In genomic region chr11:134312807-134313206, GRCh38 we compare ENCODE assay signal across 23 cellular contexts. TPM values are rescaled to one million over a fixed set of nuclear protein-coding genes. Genes with fewer than 3 reads are reported as not detected.
DNase-seq lines count a peak whose midpoint lies in the region; ATAC-seq and TF ChIP-seq lines count a peak whose summit lies in the region.
"Had no signal": no experiment of that assay in that cellular context is flagged by ENCODE, and none has a peak within 500 bp of the region (broad histone marks: within the 10 kb centered on the region; RNA-seq: fewer than 3 reads in every experiment).

No MANE protein-coding gene starts in this region.

- H4K91ac ChIP-seq in H9 (ENCODE audit: insufficient read length, low read depth, low read length) (no peak overlapping the region), neuronal stem cell (ENCODE audit: low read depth, low read length, poor library complexity) (no peak overlapping the region)

- H4K8ac ChIP-seq in H9 (replicated peaks; ENCODE audit: insufficient read length, low read depth, low read length) (no peak overlapping the region), neuronal stem cell (ENCODE audit: low read depth, low read length) (no peak overlapping the region)

- H3K4me2 ChIP-seq in GM23338 (no peak overlapping the region), H9 (ENCODE audit: insufficient read depth, insufficient read length, low read length) (no peak overlapping the region), neuronal stem cell (ENCODE audit: insufficient read depth, low read length, poor library complexity, severe bottlenecking) (no peak overlapping the region)
- H3K4me2 ChIP-seq: BLaER1 had no signal

- no peak overlapping the region for H3K27ac ChIP-seq in GM23338 (ENCODE audit: low read depth)
- no peak overlapping the region for H3K27ac ChIP-seq in H9 (ENCODE audit: insufficient read length, low read depth, low read length)
- H3K27ac ChIP-seq in neuronal stem cell (replicated peaks; ENCODE audit: low read length), result no peak overlapping the region
- no peak overlapping the region for H3K27ac ChIP-seq in esophagus squamous epithelium
- H3K27ac ChIP-seq: BLaER1, C4-2B had no signal

- H3K23ac ChIP-seq in H9 (ENCODE audit: insufficient read length, low read depth, low read length) (no peak overlapping the region), neuronal stem cell (ENCODE audit: low read depth, low read length, poor library complexity) (no peak overlapping the region)

- no peak overlapping the region for H2BK15ac ChIP-seq in H9 (ENCODE audit: low read depth, low read length)
- no peak overlapping the region for H2BK15ac ChIP-seq in neuronal stem cell (ENCODE audit: low read length)

- H3K4me1 ChIP-seq in GM23338 (ENCODE audit: insufficient read depth) (no peaks in the 10 kb centered on the region), H9 (ENCODE audit: insufficient read depth, low read length) (no peaks in the 10 kb centered on the region), neuronal stem cell (ENCODE audit: control insufficient read depth in 2 of 2, insufficient read depth in 1 of 2, low read depth in 1 of 2, low read length in 2 of 2) (no peaks in the 10 kb centered on the region), esophagus squamous epithelium (no peaks in the 10 kb centered on the region)
- H3K4me1 ChIP-seq: BE2C, BLaER1, Caco-2 had no signal

- no peaks in the 10 kb centered on the region for H3K79me1 ChIP-seq in H9 (ENCODE audit: insufficient read depth, low read depth, low read length, poor library complexity, severe bottlenecking)
- H3K79me1 ChIP-seq in neuronal stem cell (ENCODE audit: low read depth, low read length), result no peaks in the 10 kb centered on the region

- H3K56ac ChIP-seq in H9 (ENCODE audit: insufficient read length, low read depth, low read length), result no peak overlapping the region

- no peak overlapping the region for H2BK12ac ChIP-seq in H9 (ENCODE audit: insufficient read length, low read depth, low read length)
- H2BK12ac ChIP-seq in neuronal stem cell (ENCODE audit: low read length), result no peak overlapping the region

- CTCF ChIA-PET in WTC11 (lab: Charles Lee), result no interaction called here

- H3K4ac ChIP-seq in H9 (ENCODE audit: low read depth, low read length), result no peak overlapping the region
- H3K4ac ChIP-seq in neuronal stem cell (ENCODE audit: low read length), result peak overlapping the region; percentile 66

- H3K79me2 ChIP-seq in GM23338 (replicated peaks; ENCODE audit: insufficient read depth) (no peaks in the 10 kb centered on the region), H9 (ENCODE audit: insufficient read depth, low read length) (no peaks in the 10 kb centered on the region)

- TF ChIP-seq POLR2A in esophagus squamous epithelium (IDR thresholded peaks at IDR 0.05), result no peak

- H3K9me3 ChIP-seq in H9 (ENCODE audit: control insufficient read depth, low read depth, low read length) (peaks cover 5% of the 10 kb centered on the region), neuronal stem cell (replicated peaks in 1 of 2; ENCODE audit: control insufficient read depth in 2 of 2, insufficient read depth in 1 of 2, low read depth in 1 of 2, low read length in 2 of 2) (peaks cover 0 to 2% of the 10 kb centered on the region in 2 donors), esophagus squamous epithelium (no peaks in the 10 kb centered on the region)

- H3K9me3 Mint-ChIP-seq in GM23338 (peaks cover 8% of the 10 kb centered on the region; the same call in 2 of the 3 replicates), H9 (peaks cover 3 to 7% of the 10 kb centered on the region in 2 experiments; a peak in 2 of 5 replicates), WTC11 (peaks cover 18% of the 10 kb centered on the region)

- no peak overlapping the region for H3T11ph ChIP-seq in H9 (ENCODE audit: low read length)

- peaks cover 4% of the 10 kb centered on the region; the same call in 1 of the 2 replicates for H3K36me3 ChIP-seq in GM23338 (ENCODE audit: insufficient read depth)
- H3K36me3 ChIP-seq in neuronal stem cell (replicated peaks in 1 of 2; ENCODE audit: control insufficient read depth in 2 of 2, insufficient read depth in 2 of 2, low read length in 2 of 2), result no peaks in the 10 kb centered on the region
- H3K36me3 ChIP-seq in esophagus squamous epithelium, result no peaks in the 10 kb centered on the region
- H3K36me3 ChIP-seq: BE2C, BLaER1 had no signal

- TF ChIP-seq CTCF in GM23338 (conservative IDR thresholded peaks at IDR 0.05; ENCODE audit: low read depth in 2 of 2), result no peak
- no peak for TF ChIP-seq CTCF in H9 (conservative IDR thresholded peaks at IDR 0.05)
- TF ChIP-seq CTCF in WTC11 (IDR thresholded peaks at IDR 0.05), result no peak
- no peak for TF ChIP-seq CTCF in esophagus squamous epithelium (IDR thresholded peaks at IDR 0.05)

- no peak overlapping the region for H2BK120ac ChIP-seq in H9 (ENCODE audit: low read depth, low read length, poor library complexity, severe bottlenecking)
- H2BK120ac ChIP-seq in neuronal stem cell (ENCODE audit: low read depth, low read length), result no peak overlapping the region

- peak; percentile 22 for DNase-seq in GM23338 (ENCODE audit: low spot score)
- no peak for DNase-seq in H9
- no peak for DNase-seq in WTC11 (ENCODE audit: low spot score)
- no peak for DNase-seq in neuronal stem cell (ENCODE audit: low spot score)
- DNase-seq in C1 segment of cervical spinal cord (lab: John Stamatoyannopoulos, UW), result no peak
- no peak for DNase-seq in esophagus squamous epithelium (lab: John Stamatoyannopoulos, UW)
- DNase-seq in cerebellum (ENCODE audit: low spot score), result no peak
- DNase-seq: 8988T; ACHN; BE2C; Caco-2; Calu3; CD4-positive, alpha-beta T cell; CD8-positive, alpha-beta T cell; DMS 273 treated with DMSO at 0.1 percent for 48 hours; DMS153; DMS53; DMS79; GF-D8 had no signal

- no peaks in the 10 kb centered on the region for H4K20me1 ChIP-seq in GM23338 (replicated peaks; ENCODE audit: insufficient read depth)
- H4K20me1 ChIP-seq in H9 (ENCODE audit: control insufficient read depth, insufficient read depth, insufficient read length), result no peaks in the 10 kb centered on the region
- H4K20me1 ChIP-seq: BLaER1 had no signal

- no peaks in the 10 kb centered on the region for H3K9me2 ChIP-seq in GM23338 (ENCODE audit: insufficient read depth)

- intact Hi-C loops in esophagus squamous epithelium (cut with DNase I), result no loop called here

- H2AFZ ChIP-seq in GM23338 (no peak overlapping the region), H9 (ENCODE audit: low read length) (no peak overlapping the region), neuronal stem cell (ENCODE audit: low read length) (no peak overlapping the region)

- no peak overlapping the region for H2BK20ac ChIP-seq in H9 (ENCODE audit: low read depth, low read length, poor library complexity, severe bottlenecking)

- H3K4me1 Mint-ChIP-seq in GM23338 (peaks cover 6% of the 10 kb centered on the region; the same call in 2 of the 3 replicates), H9 (peaks cover 0 to 2% of the 10 kb centered on the region in 2 experiments; a peak in 3 of 4 replicates), WTC11 (peaks cover 11% of the 10 kb centered on the region)

- H2BK5ac ChIP-seq in H9 (ENCODE audit: insufficient read length, low read length) (peak overlapping the region; percentile 35), neuronal stem cell (ENCODE audit: low read length) (no peak overlapping the region)

- H3K4me3 Mint-ChIP-seq in GM23338, result no peak overlapping the region
- no peak overlapping the region for H3K4me3 Mint-ChIP-seq in H9
- H3K4me3 Mint-ChIP-seq in WTC11, result no peak overlapping the region
- H3K4me3 Mint-ChIP-seq: CD4-positive, alpha-beta T cell; CD8-positive, alpha-beta T cell had no signal

- peaks cover 4% of the 10 kb centered on the region for H3K27me3 Mint-ChIP-seq in GM23338 (ENCODE audit: insufficient read depth, low read depth, poor library complexity)
- no peaks in the 10 kb centered on the region; the same call in 1 of the 2 replicates for H3K27me3 Mint-ChIP-seq in H9 (ENCODE audit: low read depth)
- no peaks in the 10 kb centered on the region for H3K27me3 Mint-ChIP-seq in WTC11 (ENCODE audit: low read depth)

- H3K27me3 ChIP-seq in GM23338 (ENCODE audit: insufficient read depth), result no peaks in the 10 kb centered on the region
- H3K27me3 ChIP-seq in H9 (ENCODE audit: insufficient read depth, low read length), result no peaks in the 10 kb centered on the region
- H3K27me3 ChIP-seq in neuronal stem cell (ENCODE audit: control insufficient read depth in 3 of 3, insufficient read depth in 3 of 3, low read depth in 1 of 3, low read length in 3 of 3), result peaks cover 0 to 25% (median 0%) of the 10 kb centered on the region in 3 experiments
- H3K27me3 ChIP-seq in esophagus squamous epithelium, result peaks cover 0 to 6% (median 0%) of the 10 kb centered on the region in 4 donors
- H3K27me3 ChIP-seq: BLaER1 had no signal

- no CpG with 5 or more reads among the region's 5 CpGs for WGBS in H9 (ENCODE audit: extremely low coverage, insufficient read length, low lambda C conversion rate)
- no CpG with 5 or more reads among the region's 5 CpGs for WGBS in neuronal stem cell (ENCODE audit: extremely low coverage in 2 of 2, insufficient read length in 2 of 2, insufficient replicate concordance in 1 of 2), 2 donors
- WGBS in esophagus squamous epithelium, 2 donors, result 53 to 73% methylated on average over 2 to 3 of the region's 5 CpGs

- H3K27ac Mint-ChIP-seq in GM23338 (no peak overlapping the region), H9 (peak overlapping the region in 1 of 3 experiments; percentile 73; a peak in 2 of 7 replicates), WTC11 (no peak overlapping the region)
- H3K27ac Mint-ChIP-seq: CD4-positive, alpha-beta T cell; CD8-positive, alpha-beta T cell had no signal

- no peaks in the 10 kb centered on the region for H3F3A ChIP-seq in GM23338 (replicated peaks; ENCODE audit: low read depth)

- no peak overlapping the region for H3K9ac ChIP-seq in H9 (ENCODE audit: extremely low read depth, insufficient read length, low read length)
- H3K9ac ChIP-seq in neuronal stem cell (ENCODE audit: low read depth, low read length, poor library complexity), result no peak overlapping the region
- H3K9ac ChIP-seq: BLaER1 had no signal

- H3K18ac ChIP-seq in H9 (ENCODE audit: insufficient read length, low read depth, low read length), result no peak overlapping the region
- peak overlapping the region; percentile 58 for H3K18ac ChIP-seq in neuronal stem cell (ENCODE audit: low read length)

- peak; percentile 77 for ATAC-seq in GM23338
- ATAC-seq in WTC11, result peak; percentile 52
- ATAC-seq in GM21825 (IDR thresholded peaks at IDR 0.05; ENCODE audit: unreplicated experiment), result no peak
- ATAC-seq: CD8-positive, alpha-beta T cell had no signal

- POLR2A ChIA-PET in WTC11 (lab: Charles Lee), result no interaction called here

- H2AK5ac ChIP-seq in H9 (ENCODE audit: insufficient read length, low read length) (no peak overlapping the region), neuronal stem cell (ENCODE audit: low read depth, low read length) (no peak overlapping the region)

- no peaks in the 10 kb centered on the region for H3K23me2 ChIP-seq in H9 (ENCODE audit: insufficient read length, low read depth, low read length, poor library complexity, severe bottlenecking)

- H3K36me3 Mint-ChIP-seq in GM23338 (ENCODE audit: low read depth) (peaks cover 60% of the 10 kb centered on the region), H9 (ENCODE audit: insufficient read depth in 1 of 3, low read depth in 3 of 3) (peaks cover 22 to 42% (median 26%) of the 10 kb centered on the region in 3 experiments), WTC11 (peaks cover 52% of the 10 kb centered on the region)
- H3K36me3 Mint-ChIP-seq: CD8-positive, alpha-beta T cell had no signal

- H3K4me3 ChIP-seq in GM23338 (no peak overlapping the region), neuronal stem cell (ENCODE audit: low read length in 2 of 2) (no peak overlapping the region), esophagus squamous epithelium (no peak overlapping the region)
- H3K4me3 ChIP-seq: BLaER1 had no signal

- H4K5ac ChIP-seq in H9 (ENCODE audit: insufficient read length, low read depth, low read length), result no peak overlapping the region

- H3K14ac ChIP-seq in H9 (ENCODE audit: insufficient read depth, low read length) (no peak overlapping the region), neuronal stem cell (ENCODE audit: low read length) (no peak overlapping the region)

RNA-seq across cellular contexts. Expression of gene GLB1L2, which starts 19.0 kb away (rescaled TPM):
- 9.8 and 12.3 TPM in 2 replicates for total RNA-seq in GM23338 (2014; rRNA removed; shearing (Covaris generic))
- 2.9 and 3.3 TPM in 2 replicates for polyA plus RNA-seq in GM23338 (2016; fragmentation: Nextera tagmentation; extraction: Ambion mirVana)
- total RNA-seq in H9 (2021) (2.0 and 2.4 TPM in 2 replicates), WTC11 (2021) (4.6 to 6.0 TPM (median 5.1 TPM) in 3 replicates), esophagus squamous epithelium (1 to 10 TPM; 2.8 to 7.8 (median 3.7) TPM), cerebellum (2.8 TPM)
- polyA plus RNA-seq in neuronal stem cell (2013, experiment 1 of 2), result 7.7 TPM
- polyA plus RNA-seq in neuronal stem cell (2013, experiment 2 of 2), result 7.7 TPM

RNA-seq across cellular contexts. Expression of gene GLB1L3, which starts 36.6 kb away (rescaled TPM):
- total RNA-seq in GM23338 (2014; rRNA removed; shearing (Covaris generic)), result 33.1 and 35.9 TPM in 2 replicates
- polyA plus RNA-seq in GM23338 (2016; fragmentation: Nextera tagmentation; extraction: Ambion mirVana), result 27.1 and 28.8 TPM in 2 replicates
- total RNA-seq in H9 (2021) (11.2 and 11.7 TPM in 2 replicates), WTC11 (2021) (34.6 to 50.2 TPM (median 35.9 TPM) in 3 replicates), esophagus squamous epithelium (under 1 TPM in 1 of 4 donors, not detected in 3; under 0.01 TPM), cerebellum (0.45 TPM)
- polyA plus RNA-seq in neuronal stem cell (2013, experiment 1 of 2), result 0.03 TPM
- 0.03 TPM for polyA plus RNA-seq in neuronal stem cell (2013, experiment 2 of 2)
- total RNA-seq: Caco-2, Calu3 had no signal
- polyA plus RNA-seq: AG04450 had no signal

RNA-seq across cellular contexts. Expression of gene ACAD8, which starts 59.4 kb away (rescaled TPM):
- total RNA-seq in GM23338 (2014; rRNA removed; shearing (Covaris generic)), result 62.3 and 65.4 TPM in 2 replicates
- 42.8 and 43.2 TPM in 2 replicates for polyA plus RNA-seq in GM23338 (2016; fragmentation: Nextera tagmentation; extraction: Ambion mirVana)
- total RNA-seq in H9 (2021) (43.3 and 46.8 TPM in 2 replicates), WTC11 (2021) (49.4 to 55.2 TPM (median 51.9 TPM) in 3 replicates), esophagus squamous epithelium (10 to 100 TPM; 11.3 to 25.1 (median 18.2) TPM), cerebellum (22.8 TPM)
- 16.1 TPM for polyA plus RNA-seq in neuronal stem cell (2013, experiment 1 of 2)
- 15.8 TPM for polyA plus RNA-seq in neuronal stem cell (2013, experiment 2 of 2)

RNA-seq across cellular contexts. Expression of gene THYN1, which starts 59.7 kb away (rescaled TPM):
- 91.0 and 116 TPM in 2 replicates for total RNA-seq in GM23338 (2014; rRNA removed; shearing (Covaris generic))
- polyA plus RNA-seq in GM23338 (2016; fragmentation: Nextera tagmentation; extraction: Ambion mirVana), result 183 and 216 TPM in 2 replicates
- total RNA-seq in H9 (2021), result 97.0 and 101 TPM in 2 replicates
- 80.2 to 83.8 TPM (median 82.0 TPM) in 3 replicates for total RNA-seq in WTC11 (2021)
- polyA plus RNA-seq in neuronal stem cell (2013, experiment 1 of 2), result 78.7 TPM
- 77.8 TPM for polyA plus RNA-seq in neuronal stem cell (2013, experiment 2 of 2)
- 10 to 100 TPM; 15.7 to 34.2 (median 26.2) TPM for total RNA-seq in esophagus squamous epithelium
- total RNA-seq in cerebellum, result 24.6 TPM
